Comparison of ENCODE assay signal across 8 cellular contexts in the genomic region with DNA sequence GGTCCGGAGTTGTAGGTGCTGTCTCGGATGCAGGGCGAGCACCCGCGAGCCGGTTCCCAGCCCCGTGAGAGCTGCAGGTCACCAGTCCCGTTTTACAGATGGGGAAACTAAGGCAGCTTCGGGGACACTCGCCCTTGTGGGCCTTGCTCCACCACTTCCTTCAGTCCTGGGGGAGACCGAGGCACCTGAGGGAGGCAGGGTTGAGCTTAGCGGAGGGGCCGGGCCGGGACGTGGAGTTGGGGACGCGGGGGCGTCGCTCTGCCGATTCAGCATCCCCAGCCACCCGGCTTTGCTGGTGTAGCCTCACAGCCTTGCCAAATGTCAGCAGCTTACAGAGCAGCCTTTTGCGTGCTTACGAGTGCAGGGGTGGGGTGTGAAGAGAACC. TPM values are rescaled to one million over a fixed set of nuclear protein-coding genes. Genes with fewer than 3 reads are reported as not detected.
A peak's percentile ranks its signal among the peaks of the same experiment; 100 is the strongest.
DNase-seq lines count a peak whose midpoint lies in the region; ATAC-seq and TF ChIP-seq lines count a peak whose summit lies in the region.

No MANE protein-coding gene starts in this region.

- H3K27me3 Mint-ChIP-seq in activated naive CD4-positive, alpha-beta T cell treated with anti-CD3 and anti-CD28 coated beads, Interleukin-2, amount 10 ng/mL, durations not matched to agents 7 days and 5 days = peaks cover 1% of the 10 kb centered on the region

- no peak for TF ChIP-seq CTCF in OCI-LY1 (IDR thresholded peaks at IDR 0.05; ENCODE audit: low read length)
- no peak for TF ChIP-seq CTCF in right atrium auricular region (IDR thresholded peaks at IDR 0.05)

- peak; percentile 10 for ATAC-seq in GM21526 (IDR thresholded peaks at IDR 0.05; ENCODE audit: low FRiP score, unreplicated experiment)

- peak overlapping the region; percentile 78 for H3K4me3 Mint-ChIP-seq in activated naive CD4-positive, alpha-beta T cell treated with anti-CD3 and anti-CD28 coated beads, Interleukin-2, amount 10 ng/mL, durations not matched to agents 7 days and 5 days

- CTCF ChIA-PET in activated naive CD4-positive, alpha-beta T cell treated with anti-CD3 and anti-CD28 coated beads, Interleukin-2, amount 10 ng/mL, durations not matched to agents 7 days and 5 days (lab: Charles Lee) = interaction anchor here (0.6 to 1.7 kb wide), 3 partner anchors 30 to 181 kb away, joined by 3 to 5 read pairs (median 3); partner anchors contain the start of gene CIZ1

- peak; percentile 48 for DNase-seq in activated naive CD4-positive, alpha-beta T cell treated with anti-CD3 and anti-CD28 coated beads, Interleukin-2, amount 10 ng/mL, durations not matched to agents 7 days and 5 days
- DNase-seq in right atrium auricular region (ENCODE audit: low spot score) = no peak
- no peak for DNase-seq in UCSD-AML1 (lab: John Stamatoyannopoulos, UW; ENCODE audit: unreplicated experiment)
- DNase-seq in NCI-H2081 treated with DMSO at 0.1 percent for 48 hours (lab: John Stamatoyannopoulos, UW) = no peak

- H3K9ac ChIP-seq in BLaER1 (peak overlapping the region; percentile 91), OCI-LY1 (ENCODE audit: low read length) (peak overlapping the region; percentile 85), skeletal muscle satellite cell (ENCODE audit: low read depth, low read length) (peak overlapping the region; percentile 79)

- H3K27ac Mint-ChIP-seq in activated naive CD4-positive, alpha-beta T cell treated with anti-CD3 and anti-CD28 coated beads, Interleukin-2, amount 10 ng/mL, durations not matched to agents 7 days and 5 days = peak overlapping the region; percentile 93

- no peaks in the 10 kb centered on the region for H3F3A ChIP-seq in OCI-LY1 (ENCODE audit: insufficient read depth, low read length)

- peak overlapping the region; percentile 84 for H3K27ac ChIP-seq in BLaER1
- no peak overlapping the region for H3K27ac ChIP-seq in OCI-LY1 (ENCODE audit: low read depth, low read length, poor library complexity, severe bottlenecking)
- peak overlapping the region; percentile 62 to 76 for H3K27ac ChIP-seq in right atrium auricular region

- peak overlapping the region; percentile 96 for H3K4me3 ChIP-seq in BLaER1
- peak overlapping the region; percentile 89 for H3K4me3 ChIP-seq in OCI-LY1 (ENCODE audit: low read depth, low read length, poor library complexity, severe bottlenecking)
- H3K4me3 ChIP-seq in right atrium auricular region = peak overlapping the region; percentile 60 to 80
- peak overlapping the region; percentile 88 for H3K4me3 ChIP-seq in skeletal muscle satellite cell (ENCODE audit: low read length)

- no peaks in the 10 kb centered on the region for H3K79me2 ChIP-seq in OCI-LY1 (ENCODE audit: insufficient read depth, low read length)

- H3K4me1 ChIP-seq in BLaER1 (peaks cover 20% of the 10 kb centered on the region), OCI-LY1 (ENCODE audit: insufficient read depth, low read length, severe bottlenecking) (peaks cover 15% of the 10 kb centered on the region), right atrium auricular region (peaks cover 0 to 29% of the 10 kb centered on the region in 2 donors), skeletal muscle satellite cell (ENCODE audit: control insufficient read depth, insufficient read depth, low read length) (peaks cover 34% of the 10 kb centered on the region)

- H3K4me2 ChIP-seq in BLaER1 (peak overlapping the region; percentile 95), OCI-LY1 (ENCODE audit: low read length) (peak overlapping the region; percentile 78), skeletal muscle satellite cell (ENCODE audit: low read length) (peak overlapping the region; percentile 94)

- peaks cover 24% of the 10 kb centered on the region for H3K4me1 Mint-ChIP-seq in activated naive CD4-positive, alpha-beta T cell treated with anti-CD3 and anti-CD28 coated beads, Interleukin-2, amount 10 ng/mL, durations not matched to agents 7 days and 5 days

- no peaks in the 10 kb centered on the region for H3K27me3 ChIP-seq in BLaER1
- H3K27me3 ChIP-seq in OCI-LY1 (ENCODE audit: insufficient read depth, low read length) = peaks cover 6% of the 10 kb centered on the region; the same call in 1 of the 2 replicates
- H3K27me3 ChIP-seq in right atrium auricular region = no peaks in the 10 kb centered on the region
- no peaks in the 10 kb centered on the region for H3K27me3 ChIP-seq in skeletal muscle satellite cell (ENCODE audit: control insufficient read depth, insufficient read depth, low read length)

- no peaks in the 10 kb centered on the region for H3K9me2 ChIP-seq in OCI-LY1 (ENCODE audit: low read depth, low read length)

- H3K9me3 Mint-ChIP-seq in activated naive CD4-positive, alpha-beta T cell treated with anti-CD3 and anti-CD28 coated beads, Interleukin-2, amount 10 ng/mL, durations not matched to agents 7 days and 5 days = no peaks in the 10 kb centered on the region

- no peaks in the 10 kb centered on the region for H3K9me3 ChIP-seq in BLaER1
- no peaks in the 10 kb centered on the region for H3K9me3 ChIP-seq in OCI-LY1 (ENCODE audit: low read length)
- no peaks in the 10 kb centered on the region for H3K9me3 ChIP-seq in right atrium auricular region
- H3K9me3 ChIP-seq in skeletal muscle satellite cell (replicated peaks; ENCODE audit: low read length) = no peaks in the 10 kb centered on the region

- H2AFZ ChIP-seq in OCI-LY1 (ENCODE audit: low read length) = no peak overlapping the region

- H4K20me1 ChIP-seq in BLaER1 = peaks cover 34% of the 10 kb centered on the region
- H4K20me1 ChIP-seq in OCI-LY1 (ENCODE audit: insufficient read depth, low read length) = no peaks in the 10 kb centered on the region

- peaks cover 19% of the 10 kb centered on the region for H3K36me3 Mint-ChIP-seq in activated naive CD4-positive, alpha-beta T cell treated with anti-CD3 and anti-CD28 coated beads, Interleukin-2, amount 10 ng/mL, durations not matched to agents 7 days and 5 days

- H3K36me3 ChIP-seq in BLaER1 (peaks cover 40% of the 10 kb centered on the region), OCI-LY1 (ENCODE audit: insufficient read depth, low read length) (peaks cover 26% of the 10 kb centered on the region), right atrium auricular region (peaks cover 16% of the 10 kb centered on the region), skeletal muscle satellite cell (ENCODE audit: insufficient read depth, low read length) (peaks cover 25% of the 10 kb centered on the region)

RNA-seq across cellular contexts. Expression of gene BBLN, which starts 0.5 kb away (rescaled TPM):
- total RNA-seq in right atrium auricular region = 100 to 1,000 TPM; 219 to 362 TPM
- total RNA-seq in skeletal muscle satellite cell (2012; rRNA removed) = 35.2 and 41.3 TPM in 2 replicates

RNA-seq across cellular contexts. Expression of gene LCN2, which starts 11.3 kb away (rescaled TPM):
- total RNA-seq in right atrium auricular region = not detected
- not detected in 2 replicates for total RNA-seq in skeletal muscle satellite cell (2012; rRNA removed)

RNA-seq across cellular contexts. Expression of gene CIZ1, which starts 30.8 kb away (rescaled TPM):
- 10 to 100 TPM; 41.6 to 45.9 TPM for total RNA-seq in right atrium auricular region
- 22.1 and 31.5 TPM in 2 replicates for total RNA-seq in skeletal muscle satellite cell (2012; rRNA removed)

RNA-seq across cellular contexts. Expression of gene PTGES2, which starts 33.1 kb away (rescaled TPM):
- total RNA-seq in right atrium auricular region = 100 to 1,000 TPM; 114 to 118 TPM
- 85.9 and 97.0 TPM in 2 replicates for total RNA-seq in skeletal muscle satellite cell (2012; rRNA removed)

RNA-seq across cellular contexts. Expression of gene DNM1, which starts 42.6 kb away (rescaled TPM):
- total RNA-seq in right atrium auricular region = 1 to 10 TPM; 2.5 to 3.9 TPM
- 1.0 and 4.2 TPM in 2 replicates for total RNA-seq in skeletal muscle satellite cell (2012; rRNA removed)
